20 cellular contexts compared by ENCODE assay signal in genomic region chr21:35321322-35322200, GRCh38.
DNase-seq lines count a peak whose midpoint lies in the region; ATAC-seq, FAIRE-seq and TF ChIP-seq lines count a peak whose summit lies in the region.
"Had no signal": no experiment of that assay in that cellular context is flagged by ENCODE, and none has a peak within 500 bp of the region (broad histone marks: within the 10 kb centered on the region; RNA-seq: fewer than 3 reads in every experiment).

No MANE protein-coding gene starts in this region.

- H3K9me2 ChIP-seq in GM23338 (ENCODE audit: insufficient read depth), result peaks cover 3% of the 10 kb centered on the region; the same call in 1 of the 2 replicates

- CTCF ChIA-PET in GM12878 (lab: Yijun Ruan, JAX), result no interaction called here

- H3K4me1 Mint-ChIP-seq in GM23338 (no peaks in the 10 kb centered on the region), glutamatergic neuron (ENCODE audit: low read depth, unreplicated experiment) (no peaks in the 10 kb centered on the region)
- peaks cover 7% of the 10 kb centered on the region for H3K4me1 Mint-ChIP-seq in stimulated activated memory B cell treated with anti-CD40 and anti-IgM and Interleukin-4, amounts not matched to agents 10 μg/mL and 1 μg/mL and 100 μg/mL, for 72 hours
- H3K4me1 Mint-ChIP-seq: CD14-positive monocyte had no signal

- H3K36me3 Mint-ChIP-seq in GM23338 (ENCODE audit: low read depth) (no peaks in the 10 kb centered on the region), glutamatergic neuron (ENCODE audit: unreplicated experiment) (no peaks in the 10 kb centered on the region)
- no peaks in the 10 kb centered on the region for H3K36me3 Mint-ChIP-seq in stimulated activated memory B cell treated with anti-CD40 and anti-IgM and Interleukin-4, amounts not matched to agents 10 μg/mL and 1 μg/mL and 100 μg/mL, for 72 hours
- H3K36me3 Mint-ChIP-seq: CD14-positive monocyte had no signal

- H3K4me2 ChIP-seq in GM23338, result no peak overlapping the region
- H3K4me2 ChIP-seq in GM12878 (ENCODE audit: control insufficient read depth, insufficient read depth), result peak overlapping the region; percentile 60

- no peak overlapping the region for H3K4me3 ChIP-seq in GM23338
- no peak overlapping the region for H3K4me3 ChIP-seq in GM12878

- H3K27me3 Mint-ChIP-seq in GM23338 (ENCODE audit: insufficient read depth, low read depth, poor library complexity), result no peaks in the 10 kb centered on the region
- no peaks in the 10 kb centered on the region for H3K27me3 Mint-ChIP-seq in stimulated activated memory B cell treated with anti-CD40 and anti-IgM and Interleukin-4, amounts not matched to agents 10 μg/mL and 1 μg/mL and 100 μg/mL, for 72 hours
- H3K27me3 Mint-ChIP-seq in glutamatergic neuron (ENCODE audit: unreplicated experiment), result peaks cover 5% of the 10 kb centered on the region

- 24% methylated on average over 8 of the region's 8 CpGs for WGBS in GM12878 (ENCODE audit: insufficient coverage, insufficient replicate concordance, low lambda C conversion rate, missing lambda C conversion rate)

- POLR2A ChIA-PET in GM12878 (lab: Charles Lee), result no interaction called here

- H2AFZ ChIP-seq in GM23338, result no peak overlapping the region
- no peak overlapping the region for H2AFZ ChIP-seq in GM12878 (ENCODE audit: control insufficient read depth, low read depth, low read length)

- no peak for TF ChIP-seq RAD21 in GM12878 (IDR thresholded peaks at IDR 0.05; ENCODE audit: insufficient read depth, low read depth, low read length)

- no peaks in the 10 kb centered on the region for H3K79me2 ChIP-seq in GM23338 (replicated peaks; ENCODE audit: insufficient read depth)
- H3K79me2 ChIP-seq in GM12878 (ENCODE audit: control insufficient read depth, insufficient read depth, low read length), result no peaks in the 10 kb centered on the region

- no peak for TF ChIP-seq POLR2A in GM12878 (IDR thresholded peaks at IDR 0.05; ENCODE audit: low read depth, low read length)

- in situ Hi-C loops in GM12878 (cut with MboI), result no loop called here

- ATAC-seq in GM23338 (peak; percentile 27; the same call in 1 of the 3 replicates), GM12878 (no peak), HG02759 (IDR thresholded peaks at IDR 0.05; ENCODE audit: unreplicated experiment) (no peak)
- peak; percentile 54 for ATAC-seq in stimulated activated memory B cell treated with anti-CD40 and anti-IgM and Interleukin-4, amounts not matched to agents 10 μg/mL and 1 μg/mL and 100 μg/mL, for 72 hours
- ATAC-seq: HCT116 had no signal

- SMC1A ChIA-PET in GM12878 (lab: Charles Lee; ENCODE audit: uncharacterized antibody, unreplicated experiment), result no interaction called here

- no peaks in the 10 kb centered on the region for H3F3A ChIP-seq in GM23338 (replicated peaks; ENCODE audit: low read depth)

- no peak overlapping the region for H3K27ac Mint-ChIP-seq in GM23338
- H3K27ac Mint-ChIP-seq in stimulated activated memory B cell treated with anti-CD40 and anti-IgM and Interleukin-4, amounts not matched to agents 10 μg/mL and 1 μg/mL and 100 μg/mL, for 72 hours, result no peak overlapping the region
- no peak overlapping the region for H3K27ac Mint-ChIP-seq in glutamatergic neuron (ENCODE audit: unreplicated experiment)
- H3K27ac Mint-ChIP-seq: CD14-positive monocyte had no signal

- no peaks in the 10 kb centered on the region for H3K9me3 ChIP-seq in GM12878 (replicated peaks; ENCODE audit: control insufficient read depth, insufficient read depth, low read length)

- RAD21 ChIA-PET in GM12878 (lab: Charles Lee; ENCODE audit: unreplicated experiment), result no interaction called here

- TF ChIP-seq EP300 in GM12878 (IDR thresholded peaks at IDR 0.05; ENCODE audit: borderline replicate concordance in 1 of 2, control insufficient read depth in 1 of 2, low read depth in 2 of 2, low read length in 2 of 2), result no peak

- H3K36me3 ChIP-seq in GM23338 (ENCODE audit: insufficient read depth) (no peaks in the 10 kb centered on the region), GM12878 (ENCODE audit: control insufficient read depth in 2 of 2, insufficient read depth in 2 of 2, low read length in 1 of 2) (no peaks in the 10 kb centered on the region)

- FAIRE-seq in GM12878 (lab: Jason Lieb, UNC), result no peak
- FAIRE-seq: GM19239 had no signal

- H3K4me1 ChIP-seq in GM23338 (ENCODE audit: insufficient read depth) (no peaks in the 10 kb centered on the region), GM12878 (ENCODE audit: control insufficient read depth, insufficient read depth, low read length) (peaks cover 8% of the 10 kb centered on the region)

- H3K27me3 ChIP-seq in GM23338 (ENCODE audit: insufficient read depth) (no peaks in the 10 kb centered on the region), GM12878 (replicated peaks in 1 of 2; ENCODE audit: control insufficient read depth in 2 of 2, insufficient read depth in 2 of 2, low read length in 1 of 2) (no peaks in the 10 kb centered on the region; a peak in 1 of 4 replicates)

- peak; percentile 18 for DNase-seq in NCI-H1092 treated with DMSO at 0.1 percent for 48 hours (lab: John Stamatoyannopoulos, UW)
- no peak for DNase-seq in NCI-H1092 (lab: John Stamatoyannopoulos, UW)
- DNase-seq in GM23338 (ENCODE audit: low spot score), result no peak
- no peak for DNase-seq in GM12878 (ENCODE audit: low read depth, low spot score)
- DNase-seq in glutamatergic neuron, result no peak
- no peak for DNase-seq in NCI-H510A (lab: John Stamatoyannopoulos, UW)
- DNase-seq: 8988T, GOT3, MM.1S, NCI-H1105 treated with DMSO at 0.1 percent for 48 hours, NCI-H187, NCI-H2107, NCI-H226, NCI-H526, SIG-M5 had no signal

- H3K9me3 Mint-ChIP-seq in GM23338 (no peaks in the 10 kb centered on the region), glutamatergic neuron (ENCODE audit: unreplicated experiment) (no peaks in the 10 kb centered on the region)
- H3K9me3 Mint-ChIP-seq in stimulated activated memory B cell treated with anti-CD40 and anti-IgM and Interleukin-4, amounts not matched to agents 10 μg/mL and 1 μg/mL and 100 μg/mL, for 72 hours, result no peaks in the 10 kb centered on the region
- H3K9me3 Mint-ChIP-seq: CD14-positive monocyte had no signal

- H3K27ac ChIP-seq in GM23338 (ENCODE audit: low read depth), result no peak overlapping the region
- H3K27ac ChIP-seq in GM12878 (ENCODE audit: control insufficient read depth, insufficient read depth), result no peak overlapping the region

- TF ChIP-seq CTCF in GM23338 (conservative IDR thresholded peaks at IDR 0.05; ENCODE audit: low read depth in 2 of 2) (no peak), GM12878 (IDR thresholded peaks at IDR 0.05 in 2 of 3, conservative IDR thresholded peaks at IDR 0.05 in 1 of 3; ENCODE audit: control insufficient read depth in 2 of 3, extremely low read depth in 1 of 3, insufficient read depth in 1 of 3, low read depth in 3 of 3, low read length in 3 of 3) (no peak), glutamatergic neuron (IDR thresholded peaks at IDR 0.05; ENCODE audit: partially characterized antibody, unreplicated experiment) (no peak)

- intact Hi-C loops in GM12878 (cut with micrococcal nuclease; ENCODE audit: unreplicated experiment), result no loop called here

- H3K9ac ChIP-seq in GM12878 (ENCODE audit: control insufficient read depth, insufficient read depth, low read length), result no peak overlapping the region

- H4K20me1 ChIP-seq in GM23338 (replicated peaks; ENCODE audit: insufficient read depth) (no peaks in the 10 kb centered on the region), GM12878 (ENCODE audit: control insufficient read depth, insufficient read depth) (no peaks in the 10 kb centered on the region)

- H3K4me3 Mint-ChIP-seq in GM23338, result no peak overlapping the region
- no peak overlapping the region for H3K4me3 Mint-ChIP-seq in stimulated activated memory B cell treated with anti-CD40 and anti-IgM and Interleukin-4, amounts not matched to agents 10 μg/mL and 1 μg/mL and 100 μg/mL, for 72 hours
- no peak overlapping the region for H3K4me3 Mint-ChIP-seq in glutamatergic neuron (ENCODE audit: unreplicated experiment)
- H3K4me3 Mint-ChIP-seq: CD14-positive monocyte had no signal

- BruUV-seq in GM12878 (replicated peaks; lab: Mats Ljungman, UMichigan), result no TSS peak

TF ChIP-seq in GM23338, 12 proteins besides CTCF, POLR2A, EP300 and RAD21 (continues in another document):
- TF ChIP-seq CREB1 (CRISPR knock-in tag; IDR thresholded peaks at IDR 0.05; ENCODE audit: low read depth) (no peak), EZH2phosphoT487 (IDR thresholded peaks at IDR 0.05; ENCODE audit: unreplicated experiment) (no peak), JUNB (IDR thresholded peaks at IDR 0.05; ENCODE audit: unreplicated experiment) (no peak), NANOG (IDR thresholded peaks at IDR 0.05; ENCODE audit: borderline replicate concordance) (no peak), ZNF331 (CRISPR knock-in tag; IDR thresholded peaks at IDR 0.05; ENCODE audit: low read depth) (no peak)

TF ChIP-seq in GM12878, 131 proteins besides CTCF, POLR2A, EP300 and RAD21 (continues in another document):
- TF ChIP-seq JUNB (IDR thresholded peaks at IDR 0.05) (peak; percentile 53; the same call in 1 of the 2 replicates), TARDBP (IDR thresholded peaks at IDR 0.05; ENCODE audit: borderline replicate concordance) (no peak), MEF2A (IDR thresholded peaks at IDR 0.05; ENCODE audit: insufficient read depth, low read depth, low read length) (peak; percentile 79; the same call in 1 of the 2 replicates), RELA (IDR thresholded peaks at IDR 0.05; ENCODE audit: borderline replicate concordance, partially characterized antibody) (no peak), ATF2 (IDR thresholded peaks at IDR 0.05; ENCODE audit: low read length) (0 out of 2 replicates have a peak, but pooled peaks have one; percentile 33), USF1 (IDR thresholded peaks at IDR 0.05; ENCODE audit: borderline replicate concordance, extremely low read length, insufficient read depth, low read depth, low read length) (no peak), FOXM1 (IDR thresholded peaks at IDR 0.05; ENCODE audit: low read depth, low read length) (no peak)

Comparison
In these comparisons a context has a peak if more than half of its experiments do, and no peak if none do; other contexts are left out.
1. ATAC-seq: peak in GM23338 (single experiment) and stimulated activated memory B cell treated with anti-CD40 and anti-IgM and Interleukin-4, amounts not matched to agents 10 μg/mL and 1 μg/mL and 100 μg/mL, for 72 hours (single experiment); none in GM12878 (single experiment) and HG02759 (single experiment).